9 cellular contexts compared by ENCODE assay signal in the genomic region with DNA sequence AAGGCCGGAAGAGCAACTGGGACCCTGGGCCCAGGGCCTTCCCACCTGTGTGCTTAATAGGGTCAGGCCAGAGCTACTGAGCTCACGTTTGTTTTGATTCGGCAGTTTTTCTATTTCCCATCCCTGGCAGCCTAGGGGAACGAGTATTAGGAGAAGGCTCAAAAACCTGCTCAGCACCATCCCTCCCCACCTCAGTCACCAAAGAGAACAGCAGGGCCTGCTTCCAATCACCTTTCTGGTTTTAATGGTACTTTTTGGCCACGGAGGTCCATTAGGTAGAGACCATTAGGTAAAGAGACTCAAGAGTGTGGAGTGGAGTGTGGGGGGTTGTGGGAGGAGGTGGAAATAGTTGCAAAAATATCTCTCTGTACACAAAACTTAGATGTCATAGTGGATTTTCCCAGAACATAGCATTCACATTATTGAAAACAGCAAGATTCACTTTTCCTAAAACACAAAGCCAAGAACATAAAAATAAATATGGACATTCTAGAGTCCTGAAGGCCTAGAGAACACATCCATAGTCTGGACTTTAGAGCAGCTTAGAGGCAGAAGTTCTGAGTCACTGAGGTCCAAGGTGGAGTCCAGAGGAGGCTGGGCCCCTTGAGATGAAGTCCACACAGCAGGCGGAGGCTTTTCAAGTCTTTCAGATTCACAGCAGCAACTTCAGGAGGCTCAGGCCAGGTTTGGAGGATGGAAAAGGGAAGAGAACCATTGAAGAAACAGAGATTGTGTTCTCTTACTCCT. TPM values are rescaled to one million over a fixed set of nuclear protein-coding genes. Genes with fewer than 3 reads are reported as not detected.
DNase-seq lines count a peak whose midpoint lies in the region; ATAC-seq and TF ChIP-seq lines count a peak whose summit lies in the region.
"Had no signal": no experiment of that assay in that cellular context is flagged by ENCODE, and none has a peak within 500 bp of the region (broad histone marks: within the 10 kb centered on the region; RNA-seq: fewer than 3 reads in every experiment).

No MANE protein-coding gene starts in this region.

- H3K36me3 Mint-ChIP-seq in stimulated activated naive CD8-positive, alpha-beta T cell treated with anti-CD3 and anti-CD28 coated beads, Interleukin-15, Interleukin-2, amounts not matched to agents 100 ng/mL and 50 ng/mL, for 24 hours (ENCODE audit: low read depth) = peaks cover 12% of the 10 kb centered on the region

- DNase-seq in stimulated activated naive CD8-positive, alpha-beta T cell treated with anti-CD3 and anti-CD28 coated beads, Interleukin-15, Interleukin-2, amounts not matched to agents 100 U/mL and 50 U/mL, for 24 hours = no peak
- no peak for DNase-seq in brain microvascular endothelial cell
- DNase-seq in lower lobe of right lung = no peak
- no peak for DNase-seq in left ventricle myocardium inferior
- no peak for DNase-seq in NCI-H2171 (lab: John Stamatoyannopoulos, UW)
- DNase-seq: erythroblast had no signal

- H3K9me3 Mint-ChIP-seq in stimulated activated naive CD8-positive, alpha-beta T cell treated with anti-CD3 and anti-CD28 coated beads, Interleukin-15, Interleukin-2, amounts not matched to agents 100 ng/mL and 50 ng/mL, for 24 hours = no peaks in the 10 kb centered on the region

- H3K9me3 ChIP-seq in lower lobe of right lung = no peaks in the 10 kb centered on the region
- H3K9me3 ChIP-seq in left ventricle myocardium inferior (replicated peaks) = no peaks in the 10 kb centered on the region

- H3K4me1 ChIP-seq in lower lobe of right lung = peaks cover 22% of the 10 kb centered on the region
- H3K4me1 ChIP-seq in left ventricle myocardium inferior = peaks cover 6% of the 10 kb centered on the region

- H3K27ac ChIP-seq in brain microvascular endothelial cell (peak overlapping the region; percentile 95), lower lobe of right lung (peak overlapping the region; percentile 65), left ventricle myocardium inferior (replicated peaks) (no peak overlapping the region)

- no peak overlapping the region for H3K4me3 Mint-ChIP-seq in stimulated activated naive CD8-positive, alpha-beta T cell treated with anti-CD3 and anti-CD28 coated beads, Interleukin-15, Interleukin-2, amounts not matched to agents 100 ng/mL and 50 ng/mL, for 24 hours

- no peaks in the 10 kb centered on the region for H3K27me3 Mint-ChIP-seq in stimulated activated naive CD8-positive, alpha-beta T cell treated with anti-CD3 and anti-CD28 coated beads, Interleukin-15, Interleukin-2, amounts not matched to agents 100 ng/mL and 50 ng/mL, for 24 hours

- intact Hi-C loops in lower lobe of right lung (cut with DNase I) (no loop called here), left ventricle myocardium inferior (cut with micrococcal nuclease) (no loop called here)

- H3K36me3 ChIP-seq in brain microvascular endothelial cell (replicated peaks) (peaks cover 54% of the 10 kb centered on the region), lower lobe of right lung (peaks cover 50% of the 10 kb centered on the region), left ventricle myocardium inferior (peaks cover 43% of the 10 kb centered on the region)

- H3K4me3 ChIP-seq in brain microvascular endothelial cell (ENCODE audit: low read depth, low read length) (no peak overlapping the region), lower lobe of right lung (no peak overlapping the region), left ventricle myocardium inferior (no peak overlapping the region)

- TF ChIP-seq CTCF in brain microvascular endothelial cell (IDR thresholded peaks at IDR 0.05; ENCODE audit: low read depth, low read length, missing control alignments) (no peak), lower lobe of right lung (IDR thresholded peaks at IDR 0.05) (no peak), left ventricle myocardium inferior (IDR thresholded peaks at IDR 0.05; ENCODE audit: borderline replicate concordance) (no peak)

- H3K4me1 Mint-ChIP-seq in stimulated activated naive CD8-positive, alpha-beta T cell treated with anti-CD3 and anti-CD28 coated beads, Interleukin-15, Interleukin-2, amounts not matched to agents 100 ng/mL and 50 ng/mL, for 24 hours (ENCODE audit: low read depth) = peaks cover 34% of the 10 kb centered on the region

- no peaks in the 10 kb centered on the region for H3K27me3 ChIP-seq in brain microvascular endothelial cell (replicated peaks)
- H3K27me3 ChIP-seq in lower lobe of right lung (ENCODE audit: low read depth) = no peaks in the 10 kb centered on the region
- no peaks in the 10 kb centered on the region for H3K27me3 ChIP-seq in left ventricle myocardium inferior (ENCODE audit: low read depth)

- H3K27ac Mint-ChIP-seq in stimulated activated naive CD8-positive, alpha-beta T cell treated with anti-CD3 and anti-CD28 coated beads, Interleukin-15, Interleukin-2, amounts not matched to agents 100 ng/mL and 50 ng/mL, for 24 hours = peak overlapping the region; percentile 52

- in situ Hi-C loops in brain microvascular endothelial cell (cut with HindIII; ENCODE audit: low pct_ligation_motif_present, low sequenced_read_pairs) = no loop called here

- no peak for ATAC-seq in stimulated activated naive CD8-positive, alpha-beta T cell treated with anti-CD3 and anti-CD28 coated beads, Interleukin-15, Interleukin-2, amounts not matched to agents 100 U/mL and 50 U/mL, for 24 hours
- peak in 1 of 2 donors; percentile 2 for ATAC-seq in lower lobe of right lung
- ATAC-seq in activated CD4-positive, CD25-positive, alpha-beta regulatory T cell treated with anti-CD3 and anti-CD28 coated beads, Interleukin-2, amount 50 U/mL, for 24 hours = no peak
- no peak for ATAC-seq in HG02970 (IDR thresholded peaks at IDR 0.05; ENCODE audit: low FRiP score, unreplicated experiment)

RNA-seq across cellular contexts. Expression of gene NUAK2, which starts 19.5 kb away (rescaled TPM):
- total RNA-seq in lower lobe of right lung (6.8 TPM), left ventricle myocardium inferior (0.74 TPM)

RNA-seq across cellular contexts. Expression of gene KLHDC8A, which starts 54.7 kb away (rescaled TPM):
- total RNA-seq in lower lobe of right lung = 0.97 TPM
- total RNA-seq in left ventricle myocardium inferior = 0.27 TPM
